Comparison of ENCODE assay signal across 21 cellular contexts in the genomic region with DNA sequence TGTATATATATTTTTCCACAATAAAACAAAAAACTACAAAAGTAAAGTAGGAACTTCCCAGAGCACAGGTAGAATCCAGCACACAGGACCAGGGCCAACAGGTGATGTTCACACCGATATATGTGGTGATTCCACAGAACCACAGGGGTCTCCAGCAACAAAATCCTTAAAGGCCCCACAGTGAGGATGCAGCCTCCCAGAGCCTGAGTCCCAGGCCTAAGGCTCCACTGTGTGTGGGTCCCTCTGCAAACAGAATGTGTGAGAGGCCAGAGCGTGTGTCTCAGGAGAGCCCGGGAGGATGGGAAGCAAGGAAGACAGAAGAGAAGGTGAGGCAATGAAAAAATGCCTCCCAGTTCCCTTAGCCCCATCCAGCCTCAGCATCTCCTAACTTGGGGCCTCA.
"Had no signal": no experiment of that assay in that cellular context is flagged by ENCODE, and none has a peak within 500 bp of the region (broad histone marks: within the 10 kb centered on the region; RNA-seq: fewer than 3 reads in every experiment).

No MANE protein-coding gene starts in this region.

- H3K27ac ChIP-seq: coronary artery, dorsolateral prefrontal cortex, esophagus muscularis mucosa, foreskin keratinocyte, gastroesophageal sphincter, heart left ventricle, hepatocyte, left lung had no signal

- H3K4me1 ChIP-seq: esophagus muscularis mucosa, foreskin keratinocyte, gastroesophageal sphincter, heart left ventricle, left lung had no signal

- H2AFZ ChIP-seq: hepatocyte had no signal

- H3K27me3 ChIP-seq: dorsolateral prefrontal cortex, esophagus muscularis mucosa, foreskin keratinocyte, heart left ventricle, hepatocyte, left lung had no signal

- H3K9me3 ChIP-seq: esophagus muscularis mucosa, gastroesophageal sphincter, heart left ventricle, left lung had no signal

- DNase-seq: dermis blood vessel endothelial cell; effector CD4-positive, alpha-beta T cell; effector memory CD4-positive, alpha-beta T cell; foreskin keratinocyte; heart left ventricle; hypothalamus; immature natural killer cell; islet precursor cell; kidney; kidney glomerular epithelial cell; left lung; left ventricle myocardium superior; mammary epithelial cell; mesendoderm; midbrain had no signal

- H3K4me2 ChIP-seq: hepatocyte had no signal

- H3K4me3 ChIP-seq: coronary artery, dorsolateral prefrontal cortex, esophagus muscularis mucosa, gastroesophageal sphincter, heart left ventricle, hepatocyte, left lung, lung had no signal

- H3K36me3 ChIP-seq: esophagus muscularis mucosa, gastroesophageal sphincter, heart left ventricle, left lung had no signal

- ATAC-seq: foreskin keratinocyte, gastroesophageal sphincter, heart left ventricle, left lung, left ventricle myocardium superior had no signal
